20 cellular contexts compared by ENCODE assay signal in genomic region chr3:141250342-141250741, GRCh38.
"Had no signal": no experiment of that assay in that cellular context is flagged by ENCODE, and none has a peak within 500 bp of the region (broad histone marks: within the 10 kb centered on the region; RNA-seq: fewer than 3 reads in every experiment).

No MANE protein-coding gene starts in this region.

- H3K4me3 ChIP-seq: adrenal gland, cardiac muscle cell, hepatocyte, left ventricle myocardium inferior, mucosa of descending colon, pancreas, sigmoid colon, spleen, stomach, testis, upper lobe of right lung had no signal

- ATAC-seq: mucosa of descending colon; naive thymus-derived CD4-positive, alpha-beta T cell; pancreas; upper lobe of right lung had no signal

- H3K27ac Mint-ChIP-seq: activated CD4-positive, alpha-beta memory T cell treated with anti-CD3 and anti-CD28 coated beads, Interleukin-2, amount 10 ng/mL, durations not matched to agents 7 days and 5 days; activated naive CD4-positive, alpha-beta T cell treated with anti-CD3 and anti-CD28 coated beads, Interleukin-2, amount 50 U/mL, for 24 hours had no signal

- FAIRE-seq: pancreas had no signal

- H3K27me3 Mint-ChIP-seq: activated CD4-positive, alpha-beta memory T cell treated with anti-CD3 and anti-CD28 coated beads, Interleukin-2, amount 10 ng/mL, durations not matched to agents 7 days and 5 days; activated naive CD4-positive, alpha-beta T cell treated with anti-CD3 and anti-CD28 coated beads, Interleukin-2, amount 50 U/mL, for 24 hours; naive thymus-derived CD4-positive, alpha-beta T cell had no signal

- DNase-seq: activated CD4-positive, alpha-beta memory T cell treated with anti-CD3 and anti-CD28 coated beads, Interleukin-2, amount 10 ng/mL, durations not matched to agents 7 days and 5 days; activated CD4-positive, alpha-beta T cell treated with anti-CD3 and anti-CD28 coated beads for 1 hour; activated CD8-positive, alpha-beta memory T cell treated with anti-CD3 and anti-CD28 coated beads, Interleukin-2, amount 50 U/mL, for 4 hours; activated effector memory CD4-positive, alpha-beta T cell treated with anti-CD3 and anti-CD28 coated beads, Interleukin-2, amount 50 U/mL, for 16 hours; activated T-cell treated with anti-CD3 and anti-CD28 coated beads, Interleukin-2, amount 50 U/mL, for 48 hours; erythroblast; left ventricle myocardium inferior; mucosa of descending colon; naive thymus-derived CD4-positive, alpha-beta T cell; pancreas; sigmoid colon; spleen; stomach; T1000; testis; upper lobe of right lung had no signal

- H3K9me3 ChIP-seq: adrenal gland, left ventricle myocardium inferior, mucosa of descending colon, pancreas, sigmoid colon, spleen, stomach, testis, upper lobe of right lung had no signal

- H3K9me3 Mint-ChIP-seq: activated CD4-positive, alpha-beta memory T cell treated with anti-CD3 and anti-CD28 coated beads, Interleukin-2, amount 10 ng/mL, durations not matched to agents 7 days and 5 days; activated naive CD4-positive, alpha-beta T cell treated with anti-CD3 and anti-CD28 coated beads, Interleukin-2, amount 50 U/mL, for 24 hours; naive thymus-derived CD4-positive, alpha-beta T cell had no signal

- H3K36me3 ChIP-seq: adrenal gland, cardiac muscle cell, left ventricle myocardium inferior, pancreas, sigmoid colon, spleen, stomach, upper lobe of right lung had no signal

- H3K27me3 ChIP-seq: adrenal gland, cardiac muscle cell, hepatocyte, pancreas, sigmoid colon, spleen, stomach, testis, upper lobe of right lung had no signal

- H3K36me3 Mint-ChIP-seq: activated naive CD4-positive, alpha-beta T cell treated with anti-CD3 and anti-CD28 coated beads, Interleukin-2, amount 50 U/mL, for 24 hours had no signal

- H3K4me3 Mint-ChIP-seq: activated CD4-positive, alpha-beta memory T cell treated with anti-CD3 and anti-CD28 coated beads, Interleukin-2, amount 10 ng/mL, durations not matched to agents 7 days and 5 days; activated naive CD4-positive, alpha-beta T cell treated with anti-CD3 and anti-CD28 coated beads, Interleukin-2, amount 50 U/mL, for 24 hours had no signal
